Comparison of ENCODE assay signal across 15 cellular contexts in the genomic region with DNA sequence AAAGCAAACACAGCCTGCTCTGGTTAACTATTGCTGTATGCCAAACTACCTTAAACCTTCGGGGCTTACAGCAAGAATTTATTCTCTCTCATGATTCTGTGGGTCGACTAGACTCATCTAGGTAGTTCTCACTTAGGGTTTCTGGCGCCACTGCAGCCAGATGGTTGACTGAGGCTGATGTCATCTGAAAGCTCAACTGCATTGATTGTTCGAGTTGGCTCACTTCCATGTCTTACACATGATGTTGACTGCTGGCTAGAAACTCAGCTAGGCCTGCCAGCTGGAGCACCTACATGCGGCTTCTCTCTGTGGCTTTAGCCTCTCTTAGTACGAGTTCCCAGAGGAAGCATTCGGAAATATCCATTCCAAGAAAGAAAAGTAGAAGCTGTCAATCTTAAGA.
DNase-seq lines count a peak whose midpoint lies in the region; ATAC-seq, FAIRE-seq and TF ChIP-seq lines count a peak whose summit lies in the region.
"Had no signal": no experiment of that assay in that cellular context is flagged by ENCODE, and none has a peak within 500 bp of the region (broad histone marks: within the 10 kb centered on the region; RNA-seq: fewer than 3 reads in every experiment).

No MANE protein-coding gene starts in this region.

- no peaks in the 10 kb centered on the region for H3K36me3 Mint-ChIP-seq in activated CD4-positive, alpha-beta T cell treated with anti-CD3 and anti-CD28 coated beads for 36 hours (ENCODE audit: low read depth)
- no peaks in the 10 kb centered on the region for H3K36me3 Mint-ChIP-seq in stimulated activated effector memory CD8-positive, alpha-beta T cell treated with anti-CD3 and anti-CD28 coated beads, Interleukin-12 subunit alpha, Interleukin-12 subunit beta, amount 100 ng/mL, for 72 hours

- H3K9me3 Mint-ChIP-seq in activated CD4-positive, alpha-beta T cell treated with anti-CD3 and anti-CD28 coated beads for 36 hours (ENCODE audit: low read depth), result no peaks in the 10 kb centered on the region
- H3K9me3 Mint-ChIP-seq in stimulated activated effector memory CD8-positive, alpha-beta T cell treated with anti-CD3 and anti-CD28 coated beads, Interleukin-12 subunit alpha, Interleukin-12 subunit beta, amount 100 ng/mL, for 72 hours, result no peaks in the 10 kb centered on the region
- H3K9me3 Mint-ChIP-seq: activated CD8-positive, alpha-beta T cell treated with anti-CD3 and anti-CD28 coated beads for 36 hours had no signal

- H3K4me1 ChIP-seq in GM12878 (ENCODE audit: control insufficient read depth, insufficient read depth, low read length) (no peaks in the 10 kb centered on the region), mesendoderm (ENCODE audit: control insufficient read depth, low read depth, low read length) (no peaks in the 10 kb centered on the region)

- H3K79me2 ChIP-seq in GM12878 (ENCODE audit: control insufficient read depth, insufficient read depth, low read length) (no peaks in the 10 kb centered on the region), mesendoderm (ENCODE audit: control insufficient read depth, insufficient read depth, low read length) (no peaks in the 10 kb centered on the region)

- H3K4ac ChIP-seq in mesendoderm (ENCODE audit: low read depth, low read length), result no peak overlapping the region

- ATAC-seq in activated CD4-positive, alpha-beta T cell treated with anti-CD3 and anti-CD28 coated beads for 36 hours, result no peak
- ATAC-seq in GM12878, result peak; percentile 73
- peak; percentile 70 for ATAC-seq in stimulated activated effector memory CD8-positive, alpha-beta T cell treated with anti-CD3 and anti-CD28 coated beads, Interleukin-12 subunit alpha, Interleukin-12 subunit beta, amount 100 ng/mL, for 72 hours
- ATAC-seq in HG03378 (IDR thresholded peaks at IDR 0.05; ENCODE audit: unreplicated experiment), result no peak
- ATAC-seq in HG03039 (IDR thresholded peaks at IDR 0.05; ENCODE audit: unreplicated experiment), result no peak
- ATAC-seq: activated CD8-positive, alpha-beta T cell treated with anti-CD3 and anti-CD28 coated beads for 36 hours had no signal

- RAD21 ChIA-PET in GM12878 (lab: Charles Lee; ENCODE audit: unreplicated experiment), result no interaction called here

- intact Hi-C loops in activated CD4-positive, alpha-beta T cell treated with anti-CD3 and anti-CD28 coated beads for 36 hours (cut with DNase I, micrococcal nuclease), result no loop called here
- intact Hi-C loops in GM12878 (cut with micrococcal nuclease; ENCODE audit: unreplicated experiment), result no loop called here

- H3K9me3 ChIP-seq in GM12878 (replicated peaks; ENCODE audit: control insufficient read depth, insufficient read depth, low read length), result no peaks in the 10 kb centered on the region

- DNase-seq in activated CD4-positive, alpha-beta T cell treated with anti-CD3 and anti-CD28 coated beads for 36 hours, result peak; percentile 2
- DNase-seq in activated CD4-positive, alpha-beta T cell treated with anti-CD3 and anti-CD28 coated beads, Interleukin-2, amount 50 U/mL, for 1 hour, result no peak
- DNase-seq in NCI-H1092 treated with DMSO at 0.1 percent for 48 hours (lab: John Stamatoyannopoulos, UW) (peak; percentile 36), GM12878 (ENCODE audit: low read depth, low spot score) (no peak), mesendoderm (no peak)
- no peak for DNase-seq in stimulated activated effector memory CD8-positive, alpha-beta T cell treated with anti-CD3 and anti-CD28 coated beads, Interleukin-12 subunit alpha, Interleukin-12 subunit beta, amount 100 ng/mL, for 72 hours (ENCODE audit: low spot score in 2 of 2)
- DNase-seq: activated CD8-positive, alpha-beta T cell treated with anti-CD3 and anti-CD28 coated beads for 36 hours; activated gamma-delta T cell treated with Interleukin-2 at 50 U/mL for 16 hours; EL; NCI-H187; stimulated activated CD4-positive, alpha-beta T cell treated with anti-CD3 and anti-CD28 coated beads, Interleukin-2, amount 100 ng/mL, for 48 hours; stimulated activated naive CD4-positive, alpha-beta T cell had no signal

- no peak overlapping the region for H2BK5ac ChIP-seq in mesendoderm (ENCODE audit: low read length)

- POLR2A ChIA-PET in activated CD4-positive, alpha-beta T cell treated with anti-CD3 and anti-CD28 coated beads for 36 hours (lab: Charles Lee), result no interaction called here
- POLR2A ChIA-PET in GM12878 (lab: Charles Lee), result no interaction called here

- H3K9ac ChIP-seq in GM12878 (ENCODE audit: control insufficient read depth, insufficient read depth, low read length), result no peak overlapping the region
- H3K9ac ChIP-seq in mesendoderm (ENCODE audit: low read length), result no peak overlapping the region

- in situ Hi-C loops in GM12878 (cut with MboI), result no loop called here

- no TSS peak for BruUV-seq in GM12878 (replicated peaks; lab: Mats Ljungman, UMichigan)

- H3K27me3 ChIP-seq in GM12878 (replicated peaks in 1 of 2; ENCODE audit: control insufficient read depth in 2 of 2, insufficient read depth in 2 of 2, low read length in 1 of 2) (no peaks in the 10 kb centered on the region), mesendoderm (ENCODE audit: insufficient read depth, low read length, poor library complexity) (no peaks in the 10 kb centered on the region)

- no peak for TF ChIP-seq CTCF in GM12878 (IDR thresholded peaks at IDR 0.05 in 2 of 3, conservative IDR thresholded peaks at IDR 0.05 in 1 of 3; ENCODE audit: control insufficient read depth in 2 of 3, extremely low read depth in 1 of 3, insufficient read depth in 1 of 3, low read depth in 3 of 3, low read length in 3 of 3)

- H3K27ac Mint-ChIP-seq in activated CD4-positive, alpha-beta T cell treated with anti-CD3 and anti-CD28 coated beads for 36 hours, result no peak overlapping the region
- H3K27ac Mint-ChIP-seq in stimulated activated effector memory CD8-positive, alpha-beta T cell treated with anti-CD3 and anti-CD28 coated beads, Interleukin-12 subunit alpha, Interleukin-12 subunit beta, amount 100 ng/mL, for 72 hours, result no peak overlapping the region
- H3K27ac Mint-ChIP-seq: activated CD8-positive, alpha-beta T cell treated with anti-CD3 and anti-CD28 coated beads for 36 hours had no signal

- WGBS in GM12878 (ENCODE audit: insufficient coverage, insufficient replicate concordance, low lambda C conversion rate, missing lambda C conversion rate), result 21% methylated on average over 7 of the region's 7 CpGs
- WGBS in mesendoderm (ENCODE audit: extremely low coverage, insufficient coverage, low lambda C conversion rate), result no CpG with 5 or more reads among the region's 7 CpGs

- H3K4me2 ChIP-seq in GM12878 (ENCODE audit: control insufficient read depth, insufficient read depth), result no peak overlapping the region
- no peak overlapping the region for H3K4me2 ChIP-seq in mesendoderm (ENCODE audit: low read length)

- SMC1A ChIA-PET in GM12878 (lab: Charles Lee; ENCODE audit: uncharacterized antibody, unreplicated experiment), result interaction anchor here (0.7 to 0.9 kb wide), 3 partner anchors 12 to 88 kb away, joined by 3 read pairs; no protein-coding TSS in a partner anchor

- H4K5ac ChIP-seq in mesendoderm (ENCODE audit: low read length), result no peak overlapping the region

- no peak for FAIRE-seq in GM12878 (lab: Jason Lieb, UNC)
- FAIRE-seq: RCC 7860 had no signal

- no peak overlapping the region for H4K8ac ChIP-seq in mesendoderm (ENCODE audit: low read depth, low read length)

- no peaks in the 10 kb centered on the region for H3K4me1 Mint-ChIP-seq in activated CD4-positive, alpha-beta T cell treated with anti-CD3 and anti-CD28 coated beads for 36 hours
- no peaks in the 10 kb centered on the region for H3K4me1 Mint-ChIP-seq in stimulated activated effector memory CD8-positive, alpha-beta T cell treated with anti-CD3 and anti-CD28 coated beads, Interleukin-12 subunit alpha, Interleukin-12 subunit beta, amount 100 ng/mL, for 72 hours

- no peak overlapping the region for H2BK15ac ChIP-seq in mesendoderm (replicated peaks; ENCODE audit: low read depth)

- TF ChIP-seq EP300 in GM12878 (IDR thresholded peaks at IDR 0.05; ENCODE audit: borderline replicate concordance in 1 of 2, control insufficient read depth in 1 of 2, low read depth in 2 of 2, low read length in 2 of 2), result no peak

- no peaks in the 10 kb centered on the region for H4K20me1 ChIP-seq in GM12878 (ENCODE audit: control insufficient read depth, insufficient read depth)

- H3K27me3 Mint-ChIP-seq in activated CD4-positive, alpha-beta T cell treated with anti-CD3 and anti-CD28 coated beads for 36 hours, result no peaks in the 10 kb centered on the region

- no peak overlapping the region for H2BK120ac ChIP-seq in mesendoderm (ENCODE audit: low read depth, low read length)

- CTCF ChIA-PET in activated CD4-positive, alpha-beta T cell treated with anti-CD3 and anti-CD28 coated beads for 36 hours (lab: Charles Lee), result no interaction called here
- CTCF ChIA-PET in GM12878 (lab: Yijun Ruan, JAX), result no interaction called here

- H3K4me3 ChIP-seq in GM12878 (no peak overlapping the region), mesendoderm (ENCODE audit: low read length) (no peak overlapping the region)

- H3K23ac ChIP-seq in mesendoderm (ENCODE audit: low read length), result no peak overlapping the region

- H3K36me3 ChIP-seq in GM12878 (ENCODE audit: control insufficient read depth in 2 of 2, insufficient read depth in 2 of 2, low read length in 1 of 2), result no peaks in the 10 kb centered on the region
- H3K36me3 ChIP-seq in mesendoderm (ENCODE audit: control insufficient read depth, insufficient read depth, low read length), result no peaks in the 10 kb centered on the region

- no peak overlapping the region for H2AFZ ChIP-seq in GM12878 (ENCODE audit: control insufficient read depth, low read depth, low read length)

- H3K18ac ChIP-seq in mesendoderm (ENCODE audit: low read length), result no peak overlapping the region

- H3K27ac ChIP-seq in GM12878 (ENCODE audit: control insufficient read depth, insufficient read depth), result no peak overlapping the region
- no peak overlapping the region for H3K27ac ChIP-seq in mesendoderm (ENCODE audit: low read depth, low read length)

- H3K56ac ChIP-seq in mesendoderm (ENCODE audit: low read length), result no peak overlapping the region

- H3K79me1 ChIP-seq in mesendoderm (ENCODE audit: low read length), result no peaks in the 10 kb centered on the region

- TF ChIP-seq RAD21 in GM12878 (IDR thresholded peaks at IDR 0.05; ENCODE audit: insufficient read depth, low read depth, low read length), result no peak

- H2AK5ac ChIP-seq in mesendoderm (ENCODE audit: low read length), result no peak overlapping the region

- no peak for TF ChIP-seq POLR2A in GM12878 (IDR thresholded peaks at IDR 0.05; ENCODE audit: low read depth, low read length)

- no peak overlapping the region for H3K4me3 Mint-ChIP-seq in activated CD4-positive, alpha-beta T cell treated with anti-CD3 and anti-CD28 coated beads for 36 hours
- no peak overlapping the region for H3K4me3 Mint-ChIP-seq in stimulated activated effector memory CD8-positive, alpha-beta T cell treated with anti-CD3 and anti-CD28 coated beads, Interleukin-12 subunit alpha, Interleukin-12 subunit beta, amount 100 ng/mL, for 72 hours
- H3K4me3 Mint-ChIP-seq: activated CD8-positive, alpha-beta T cell treated with anti-CD3 and anti-CD28 coated beads for 36 hours had no signal

TF ChIP-seq in GM12878, 131 proteins besides CTCF, POLR2A, EP300 and RAD21 (continues in another document):
- 0 out of 2 replicates have a peak, but pooled peaks have one; percentile 11 for TF ChIP-seq JUNB (IDR thresholded peaks at IDR 0.05)

Comparison
In these comparisons a context has a peak if more than half of its experiments do, and no peak if none do; other contexts are left out.
1. DNase-seq: peak in activated CD4-positive, alpha-beta T cell treated with anti-CD3 and anti-CD28 coated beads for 36 hours (single experiment) and NCI-H1092 treated with DMSO at 0.1 percent for 48 hours (single experiment); none in activated CD4-positive, alpha-beta T cell treated with anti-CD3 and anti-CD28 coated beads, Interleukin-2, amount 50 U/mL, for 1 hour (single experiment), GM12878 (single experiment), stimulated activated effector memory CD8-positive, alpha-beta T cell treated with anti-CD3 and anti-CD28 coated beads, Interleukin-12 subunit alpha, Interleukin-12 subunit beta, amount 100 ng/mL, for 72 hours (0 of 2) and mesendoderm (single experiment).
2. ATAC-seq: peak in GM12878 (single experiment) and stimulated activated effector memory CD8-positive, alpha-beta T cell treated with anti-CD3 and anti-CD28 coated beads, Interleukin-12 subunit alpha, Interleukin-12 subunit beta, amount 100 ng/mL, for 72 hours (single experiment); none in activated CD4-positive, alpha-beta T cell treated with anti-CD3 and anti-CD28 coated beads for 36 hours (single experiment), HG03378 (single experiment) and HG03039 (single experiment).